In the genomic region with DNA sequence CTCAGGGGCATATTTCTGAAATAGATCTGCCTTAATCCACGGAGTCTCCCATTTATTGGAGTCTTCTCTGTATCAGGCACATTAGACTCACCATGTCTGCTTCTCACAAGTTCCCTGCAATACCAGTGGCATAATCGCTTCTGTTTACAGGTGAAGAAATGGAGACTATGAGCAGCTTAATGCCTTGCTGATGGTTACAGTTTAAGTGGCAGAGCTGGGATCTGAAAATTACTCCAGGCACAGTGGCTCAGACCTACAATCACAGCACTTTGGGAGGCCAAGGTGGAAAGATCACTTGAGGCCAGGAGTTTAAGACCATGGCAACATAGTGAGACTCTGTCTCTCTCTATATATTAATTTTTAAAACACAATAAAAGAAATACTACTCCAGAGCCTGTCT, we compare ENCODE assay signal across 17 cellular contexts. TPM values are rescaled to one million over a fixed set of nuclear protein-coding genes. Genes with fewer than 3 reads are reported as not detected.
A peak's percentile ranks its signal among the peaks of the same experiment; 100 is the strongest.
DNase-seq lines count a peak whose midpoint lies in the region; ATAC-seq, FAIRE-seq and TF ChIP-seq lines count a peak whose summit lies in the region.
"Had no signal": no experiment of that assay in that cellular context is flagged by ENCODE, and none has a peak within 500 bp of the region (broad histone marks: within the 10 kb centered on the region; RNA-seq: fewer than 3 reads in every experiment).

No MANE protein-coding gene starts in this region.

- CTCF ChIA-PET in H1 (lab: Charles Lee; ENCODE audit: partially characterized antibody): interaction anchor here (0.9 to 1.5 kb wide), 4 partner anchors 10 to 20 kb away, joined by 3 to 4 read pairs (median 3); no protein-coding TSS in a partner anchor

- H3K9ac ChIP-seq in SK-N-MC (ENCODE audit: insufficient read length): peak overlapping the region; percentile 21
- no peak overlapping the region for H3K9ac ChIP-seq in H1 (replicated peaks in 1 of 4; ENCODE audit: extremely low read depth in 1 of 4, low read depth in 3 of 4, low read length in 3 of 4)

- intact Hi-C loops in pancreas (cut with DNase I): no loop called here

- H3K4ac ChIP-seq in H1 (replicated peaks; ENCODE audit: insufficient read length, low read depth, low read length): peak overlapping the region; percentile 62

- H3K4me3 Mint-ChIP-seq in GM23338: no peak overlapping the region; the same call in 2 of the 3 replicates
- H3K4me3 Mint-ChIP-seq: dendritic cell treated with granulocyte-macrophage colony-stimulating factor and Interleukin-4, amounts not matched to agents 40 ng/mL and 50 ng/mL, for 4 days had no signal

- H3K4me1 ChIP-seq in GM23338 (ENCODE audit: insufficient read depth) (peaks cover 45% of the 10 kb centered on the region), H1 (replicated peaks in 1 of 4; ENCODE audit: control insufficient read depth in 3 of 4, insufficient read depth in 4 of 4, low read length in 3 of 4) (peaks cover 13 to 32% (median 23%) of the 10 kb centered on the region in 4 experiments; a peak in 6 of 7 replicates), pancreas (peaks cover 0 to 6% (median 3%) of the 10 kb centered on the region in 3 donors)
- H3K4me1 ChIP-seq: BE2C, esophagus squamous epithelium, SJCRH30 had no signal

- no peak overlapping the region for H2BK15ac ChIP-seq in H1 (ENCODE audit: low read length)

- H4K8ac ChIP-seq in H1 (ENCODE audit: extremely low read depth, insufficient read depth, low read length): no peak overlapping the region

- H3K9me2 ChIP-seq in GM23338 (ENCODE audit: insufficient read depth): no peaks in the 10 kb centered on the region

- DNase-seq in GM23338 (ENCODE audit: low spot score) (no peak), SK-N-MC (ENCODE audit: low read depth, low spot score) (no peak), H1 (ENCODE audit: low read depth in 1 of 2, low spot score in 2 of 2) (no peak), pancreas (no peak), NCI-H748 (lab: John Stamatoyannopoulos, UW; ENCODE audit: unreplicated experiment) (no peak), anterior cingulate cortex (lab: John Stamatoyannopoulos, UW) (no peak)
- no peak for DNase-seq in activated CD4-positive, alpha-beta T cell treated with anti-CD3 and anti-CD28 coated beads, Interleukin-2, amount 50 U/mL, for 48 hours
- DNase-seq: BE2C; DMS 273 treated with DMSO at 0.1 percent for 48 hours; esophagus squamous epithelium; NCI-H1436; posterior cingulate gyrus; stimulated activated naive CD4-positive, alpha-beta T cell; T1000 had no signal

- ATAC-seq in GM23338: no peak
- ATAC-seq in pancreas: no peak
- no peak for ATAC-seq in GM21786 (IDR thresholded peaks at IDR 0.05; ENCODE audit: unreplicated experiment)

- H3K36me3 Mint-ChIP-seq in GM23338 (ENCODE audit: low read depth): no peaks in the 10 kb centered on the region

- H3K36me3 ChIP-seq in GM23338 (ENCODE audit: insufficient read depth): no peaks in the 10 kb centered on the region
- no peaks in the 10 kb centered on the region for H3K36me3 ChIP-seq in SK-N-MC (ENCODE audit: insufficient read depth, low read length)
- H3K36me3 ChIP-seq in H1 (ENCODE audit: control insufficient read depth in 2 of 4, insufficient read depth in 4 of 4, low read length in 3 of 4): no peaks in the 10 kb centered on the region
- H3K36me3 ChIP-seq in pancreas: no peaks in the 10 kb centered on the region
- H3K36me3 ChIP-seq: BE2C, esophagus squamous epithelium, SJCRH30 had no signal

- WGBS in H1 (ENCODE audit: extremely low coverage in 1 of 2, insufficient coverage in 1 of 2, insufficient read length in 1 of 2, insufficient replicate concordance in 2 of 2, low coverage in 1 of 2, low lambda C conversion rate in 2 of 2, missing lambda C conversion rate in 1 of 2), 2 experiments: 67% methylated on average over 2 of the region's 2 CpGs; no CpG with 5 or more reads in 1 of the 2 experiments
- 41 to 59% methylated on average over 2 of the region's 2 CpGs for WGBS in pancreas, 2 donors

- H4K91ac ChIP-seq in H1 (replicated peaks; ENCODE audit: insufficient read length, low read length): no peak overlapping the region

- peak overlapping the region; percentile 45; the same call in 1 of the 2 replicates for H2BK5ac ChIP-seq in H1 (ENCODE audit: low read depth, low read length)

- peak overlapping the region; percentile 27 for H4K5ac ChIP-seq in H1 (ENCODE audit: insufficient read length, low read depth, low read length)

- H3K9me3 Mint-ChIP-seq in GM23338: no peaks in the 10 kb centered on the region; the same call in 2 of the 3 replicates
- H3K9me3 Mint-ChIP-seq: dendritic cell treated with granulocyte-macrophage colony-stimulating factor and Interleukin-4, amounts not matched to agents 40 ng/mL and 50 ng/mL, for 4 days had no signal

- H3K4me3 ChIP-seq in GM23338: peak overlapping the region; percentile 32; the same call in 1 of the 2 replicates
- peak overlapping the region; percentile 63 for H3K4me3 ChIP-seq in SK-N-MC
- H3K4me3 ChIP-seq in H1 (ENCODE audit: extremely low read depth in 1 of 4, insufficient read depth in 2 of 4, low read depth in 3 of 4, low read length in 4 of 4): peak overlapping the region in 3 of 4 experiments; percentile 10 to 44 (median 15); a peak in 2 of 8 replicates
- no peak overlapping the region for H3K4me3 ChIP-seq in pancreas
- H3K4me3 ChIP-seq: esophagus squamous epithelium, SJCRH30 had no signal

- no peak for TF ChIP-seq RAD21 in H1 (IDR thresholded peaks at IDR 0.05 in 1 of 2, conservative IDR thresholded peaks at IDR 0.05 in 1 of 2; ENCODE audit: low read depth in 2 of 2, low read length in 2 of 2)

- no peak for TF ChIP-seq EP300 in H1 (IDR thresholded peaks at IDR 0.05; ENCODE audit: borderline replicate concordance in 1 of 2, low read depth in 2 of 2, low read length in 2 of 2)

- peak overlapping the region; percentile 1; the same call in 1 of the 2 replicates for H2AK5ac ChIP-seq in H1 (ENCODE audit: low read depth, low read length)

- H3K23me2 ChIP-seq in H1 (ENCODE audit: low read depth, low read length): no peaks in the 10 kb centered on the region

- H3K23ac ChIP-seq in H1 (ENCODE audit: insufficient read length): no peak overlapping the region

- peaks cover 63% of the 10 kb centered on the region for H3K4me1 Mint-ChIP-seq in GM23338

- no peak overlapping the region for H3K27ac Mint-ChIP-seq in GM23338

- peak overlapping the region; percentile 80 for H2BK12ac ChIP-seq in H1 (ENCODE audit: low read depth, low read length)

- H3K27me3 ChIP-seq in GM23338 (ENCODE audit: insufficient read depth) (no peaks in the 10 kb centered on the region), H1 (replicated peaks in 1 of 4; ENCODE audit: control insufficient read depth in 3 of 4, extremely low read depth in 1 of 4, insufficient read depth in 3 of 4, low read length in 3 of 4) (no peaks in the 10 kb centered on the region), pancreas (no peaks in the 10 kb centered on the region)
- H3K27me3 ChIP-seq: BE2C, SJCRH30 had no signal

- TF ChIP-seq POLR2A in H1 (IDR thresholded peaks at IDR 0.05; ENCODE audit: control extremely low read depth in 1 of 2, low read depth in 2 of 2, low read length in 2 of 2): no peak

- H4K20me1 ChIP-seq in GM23338 (replicated peaks; ENCODE audit: insufficient read depth): no peaks in the 10 kb centered on the region
- no peaks in the 10 kb centered on the region for H4K20me1 ChIP-seq in H1 (replicated peaks in 1 of 2; ENCODE audit: control insufficient read depth in 1 of 2, insufficient read depth in 2 of 2, low read length in 2 of 2)

- H3F3A ChIP-seq in GM23338 (replicated peaks; ENCODE audit: low read depth): no peaks in the 10 kb centered on the region

- no peak overlapping the region for H2AFZ ChIP-seq in GM23338
- peak overlapping the region; percentile 1; the same call in 1 of the 2 replicates for H2AFZ ChIP-seq in H1 (ENCODE audit: low read length)

- no peak overlapping the region for H3K56ac ChIP-seq in H1 (replicated peaks; ENCODE audit: insufficient read length, low read depth, low read length)

- peak overlapping the region; percentile 45 for H2BK120ac ChIP-seq in H1 (replicated peaks; ENCODE audit: low read depth, low read length)

- H3K18ac ChIP-seq in H1 (ENCODE audit: extremely low read depth, low read length): peak overlapping the region; percentile 52

- H3K14ac ChIP-seq in H1 (ENCODE audit: insufficient read length): no peak overlapping the region

- H2BK20ac ChIP-seq in H1 (ENCODE audit: low read length): peak overlapping the region; percentile 0

- H3K4me2 ChIP-seq in GM23338 (peak overlapping the region; percentile 59), H1 (ENCODE audit: insufficient read depth in 1 of 2, low read depth in 2 of 2, low read length in 2 of 2) (peak overlapping the region; percentile 69)

- TF ChIP-seq CTCF in GM23338 (conservative IDR thresholded peaks at IDR 0.05; ENCODE audit: low read depth in 2 of 2): no peak
- TF ChIP-seq CTCF in H1 (IDR thresholded peaks at IDR 0.05; ENCODE audit: control extremely low read depth in 1 of 3, insufficient read depth in 1 of 3, low read depth in 1 of 3, low read length in 3 of 3): no peak
- TF ChIP-seq CTCF in pancreas (IDR thresholded peaks at IDR 0.05): no peak

- POLR2A ChIA-PET in H1 (lab: Charles Lee; ENCODE audit: partially characterized antibody): interaction anchor here (1.3 to 1.7 kb wide), 2 partner anchors 27 to 31 kb away, joined by 3 to 4 read pairs; no protein-coding TSS in a partner anchor

- no peak for FAIRE-seq in H1 (lab: Jason Lieb, UNC)
- no peak for FAIRE-seq in pancreas (lab: Jason Lieb, UNC)

- H3K9me3 ChIP-seq in SK-N-MC (ENCODE audit: low read depth, low read length) (no peaks in the 10 kb centered on the region), H1 (ENCODE audit: insufficient read depth in 2 of 2, low read depth in 1 of 2, low read length in 1 of 2) (no peaks in the 10 kb centered on the region), pancreas (no peaks in the 10 kb centered on the region)
- H3K9me3 ChIP-seq: BE2C, esophagus squamous epithelium, SJCRH30 had no signal

- H3K79me1 ChIP-seq in H1 (ENCODE audit: low read depth, low read length): no peaks in the 10 kb centered on the region

- peak overlapping the region; percentile 92 for H3K27ac ChIP-seq in GM23338 (ENCODE audit: low read depth)
- peak overlapping the region; percentile 82 for H3K27ac ChIP-seq in SK-N-MC
- H3K27ac ChIP-seq in H1 (ENCODE audit: low read depth, low read length): 0 out of 2 replicates have a peak overlapping the region, but pooled peaks have one; percentile 68
- peak overlapping the region; percentile 53 to 74 (median 61) for H3K27ac ChIP-seq in pancreas
- H3K27ac ChIP-seq: esophagus squamous epithelium, SJCRH30 had no signal

- H3K27me3 Mint-ChIP-seq in GM23338 (ENCODE audit: insufficient read depth, low read depth, poor library complexity): peaks cover 10% of the 10 kb centered on the region

- H3K79me2 ChIP-seq in GM23338 (replicated peaks; ENCODE audit: insufficient read depth) (no peaks in the 10 kb centered on the region), H1 (ENCODE audit: control insufficient read depth in 1 of 2, insufficient read depth in 2 of 2, low read length in 2 of 2) (no peaks in the 10 kb centered on the region)

RNA-seq across cellular contexts. Expression of a gene that starts 7.3 kb away (rescaled TPM):
- 24.0 and 25.5 TPM in 2 replicates for total RNA-seq in GM23338 (2014; rRNA removed; shearing (Covaris generic))
- polyA plus RNA-seq in GM23338 (2016; fragmentation: Nextera tagmentation; extraction: Ambion mirVana): 10.4 and 12.3 TPM in 2 replicates
- 23.6 and 25.3 TPM in 2 replicates for total RNA-seq in H1 (2021; fragmentation: NEBNext Ultra II Directional; extraction: Animal tissue kit (Norgen Biotek cat#: 25700))
- 5.7 and 8.2 TPM in 2 replicates for polyA plus RNA-seq in H1 (2011; rRNA removed)
- polyA plus RNA-seq in H1 (2011; cell fraction: cytosol; rRNA removed): 8.9 TPM
- polyA plus RNA-seq in H1 (2011; cell fraction: nucleus; rRNA removed): 11.2 TPM
- polyA plus RNA-seq in H1 (2012, experiment 1 of 2): 11.9 to 21.6 TPM (median 14.6 TPM) in 4 replicates
- polyA plus RNA-seq in H1 (2012, experiment 2 of 2): 2.3 TPM
- polyA plus RNA-seq in H1 (2013, experiment 1 of 2): 10.2 TPM
- 9.6 TPM for polyA plus RNA-seq in H1 (2013, experiment 2 of 2)
- 47.0 and 61.7 TPM in 2 replicates for polyA minus RNA-seq in H1 (2011; rRNA and poly(A)+ RNA removed)
- 8.8 TPM for polyA minus RNA-seq in H1 (2011; cell fraction: cytosol; rRNA and poly(A)+ RNA removed)
- 49.1 TPM for polyA minus RNA-seq in H1 (2011; cell fraction: nucleus; rRNA and poly(A)+ RNA removed)
- total RNA-seq in pancreas: 10 to 100 TPM in 3 of 6 donors, 1 to 10 TPM in 3; 7.4 to 17.5 (median 10.2) TPM
- polyA plus RNA-seq in pancreas: 1 to 10 TPM; 5.3 to 8.5 TPM

Comparison
In these comparisons a context has a peak if more than half of its experiments do, and no peak if none do; other contexts are left out.
1. H3K4me3 ChIP-seq: peak in GM23338 (single experiment), SK-N-MC (single experiment) and H1 (3 of 4); none in pancreas (0 of 4).
2. Peak in every context shown above with its lines, with median percentiles within 50 percentile points of each other: H3K27ac ChIP-seq.